In the genomic region with DNA sequence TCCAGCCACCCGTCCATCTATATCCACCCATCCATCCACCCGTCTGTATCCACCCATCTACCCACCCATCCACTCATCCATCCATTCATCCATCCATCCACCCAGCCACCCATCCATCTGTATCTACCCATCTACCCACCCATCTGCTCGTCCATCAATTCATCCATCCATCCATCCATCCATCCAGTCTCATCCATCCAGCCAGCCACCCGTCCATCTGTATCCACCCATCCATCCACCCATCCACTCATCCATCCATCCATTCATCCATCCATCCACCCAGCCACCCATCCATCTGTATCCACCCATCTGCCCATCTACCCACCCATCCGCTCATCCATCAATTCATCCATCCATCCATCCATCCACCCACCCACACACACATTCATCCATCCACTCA, we compare ENCODE assay signal across 18 cellular contexts.
DNase-seq lines count a peak whose midpoint lies in the region; ATAC-seq and TF ChIP-seq lines count a peak whose summit lies in the region.
"Had no signal": no experiment of that assay in that cellular context is flagged by ENCODE, and none has a peak within 500 bp of the region (broad histone marks: within the 10 kb centered on the region; RNA-seq: fewer than 3 reads in every experiment).

No MANE protein-coding gene starts in this region.

- H2AFZ ChIP-seq in IMR-90 (replicated peaks; ENCODE audit: low read length, poor library complexity) = no peak overlapping the region

- no peaks in the 10 kb centered on the region for H3K9me3 Mint-ChIP-seq in glutamatergic neuron (ENCODE audit: unreplicated experiment)
- H3K9me3 Mint-ChIP-seq: CD4-positive, alpha-beta T cell; CD8-positive, alpha-beta T cell had no signal

- H3K4me3 ChIP-seq in HEK293 (ENCODE audit: low read depth, low read length) = no peak overlapping the region
- H3K4me3 ChIP-seq in IMR-90 (ENCODE audit: insufficient read depth, low read depth, low read length) = no peak overlapping the region
- no peak overlapping the region for H3K4me3 ChIP-seq in MG63
- H3K4me3 ChIP-seq: A549; BLaER1 treated with 17β-estradiol and CSF1 and Interleukin-3, amounts not matched to agents 10 nM and 100 nM had no signal

- no peak overlapping the region for H4K5ac ChIP-seq in IMR-90 (ENCODE audit: low read depth, low read length)

- no peak overlapping the region for H3K4me2 ChIP-seq in IMR-90 (ENCODE audit: low read depth, low read length)
- H3K4me2 ChIP-seq: A549; BLaER1 treated with 17β-estradiol and CSF1 and Interleukin-3, amounts not matched to agents 10 nM and 100 nM had no signal

- H3K4me1 ChIP-seq in HEK293 (ENCODE audit: control insufficient read depth, insufficient read depth, low read length) = no peaks in the 10 kb centered on the region
- no peaks in the 10 kb centered on the region for H3K4me1 ChIP-seq in IMR-90 (ENCODE audit: control insufficient read depth, insufficient read depth, low read length)
- H3K4me1 ChIP-seq: A549, Caco-2 had no signal

- peaks cover 6% of the 10 kb centered on the region for H3K36me3 Mint-ChIP-seq in glutamatergic neuron (ENCODE audit: unreplicated experiment)
- H3K36me3 Mint-ChIP-seq: CD8-positive, alpha-beta T cell had no signal

- intact Hi-C loops in IMR-90 (cut with micrococcal nuclease) = no loop called here

- H3K9me1 ChIP-seq in IMR-90 (ENCODE audit: insufficient read depth, low read length) = no peaks in the 10 kb centered on the region

- TF ChIP-seq CTCF in HEK293 (tag by site-specific recombination; IDR thresholded peaks at IDR 0.05) (no peak), IMR-90 (conservative IDR thresholded peaks at IDR 0.05; ENCODE audit: low read depth, low read length) (no peak), glutamatergic neuron (IDR thresholded peaks at IDR 0.05; ENCODE audit: partially characterized antibody, unreplicated experiment) (no peak)

- no peak overlapping the region for H3K9ac ChIP-seq in IMR-90 (ENCODE audit: low read depth, low read length)
- H3K9ac ChIP-seq: BLaER1 treated with 17β-estradiol and CSF1 and Interleukin-3, amounts not matched to agents 10 nM and 100 nM had no signal

- H3K56ac ChIP-seq in IMR-90 (ENCODE audit: extremely low read depth, insufficient read depth, low read length) = no peak overlapping the region

- no peak overlapping the region for H3K27ac Mint-ChIP-seq in glutamatergic neuron (ENCODE audit: unreplicated experiment)
- H3K27ac Mint-ChIP-seq: B cell; CD4-positive, alpha-beta T cell; CD8-positive, alpha-beta T cell had no signal

- no peak for ATAC-seq in IMR-90 (ENCODE audit: low read depth)
- ATAC-seq: A549; CD8-positive, alpha-beta T cell had no signal

- H3K27ac ChIP-seq in HEK293 (ENCODE audit: extremely low read depth, low read depth, low read length) (no peak overlapping the region), IMR-90 (ENCODE audit: insufficient read depth, low read length) (no peak overlapping the region)
- H3K27ac ChIP-seq: 22Rv1; A549; BLaER1 treated with 17β-estradiol and CSF1 and Interleukin-3, amounts not matched to agents 10 nM and 100 nM; C4-2B had no signal

- peaks cover 23% of the 10 kb centered on the region for H3K27me3 ChIP-seq in IMR-90 (ENCODE audit: control insufficient read depth, insufficient read depth, low read length)
- no peaks in the 10 kb centered on the region for H3K27me3 ChIP-seq in MG63
- H3K27me3 ChIP-seq: BLaER1 treated with 17β-estradiol and CSF1 and Interleukin-3, amounts not matched to agents 10 nM and 100 nM had no signal

- no peak overlapping the region for H3K4ac ChIP-seq in IMR-90 (ENCODE audit: low read depth, low read length)

- no peak overlapping the region for H2AK9ac ChIP-seq in IMR-90 (replicated peaks; ENCODE audit: low read depth, low read length, poor library complexity)

- no peak overlapping the region for H3K18ac ChIP-seq in IMR-90 (ENCODE audit: low read depth, low read length)

- H4K91ac ChIP-seq in IMR-90 (ENCODE audit: insufficient read depth, low read depth, low read length) = no peak overlapping the region

- no peak overlapping the region for H3K14ac ChIP-seq in IMR-90 (replicated peaks; ENCODE audit: low read depth, low read length)

- TF ChIP-seq RAD21 in IMR-90 (IDR thresholded peaks at IDR 0.05; ENCODE audit: low read length) = no peak

- dilution Hi-C loops in IMR-90 (cut with HindIII; ENCODE audit: low sequenced_read_pairs, unreplicated experiment) = no loop called here

- no peak for TF ChIP-seq POLR2A in IMR-90 (IDR thresholded peaks at IDR 0.05; ENCODE audit: low read depth, low read length)

- H3K79me1 ChIP-seq in IMR-90 (ENCODE audit: low read depth in 1 of 2, low read length in 2 of 2) = no peaks in the 10 kb centered on the region

- WGBS in IMR-90 (ENCODE audit: extremely low coverage in 2 of 2, insufficient read length in 1 of 2), 2 experiments = 63 to 100% methylated on average over 1 to 5 of the region's 5 CpGs

- POLR2A ChIA-PET in HEK293 (lab: Yijun Ruan, JAX) (no interaction called here), IMR-90 (lab: Charles Lee; ENCODE audit: unreplicated experiment) (no interaction called here)

- DNase-seq in IMR-90 = no peak
- DNase-seq in glutamatergic neuron = no peak
- no peak for DNase-seq in GM19238 (ENCODE audit: insufficient read length, low spot score)
- DNase-seq in MV-4-11 (lab: John Stamatoyannopoulos, UW) = no peak
- DNase-seq in MG63 = no peak
- DNase-seq: AML-193; Caco-2; Calu3; CD4-positive, alpha-beta T cell; CD8-positive, alpha-beta T cell; DMS79 treated with DMSO at 0.1 percent for 48 hours; GF-D8 had no signal

- no peak overlapping the region for H2BK120ac ChIP-seq in IMR-90 (ENCODE audit: low read depth, low read length)

- peak overlapping the region; percentile 23 for H3K4me3 Mint-ChIP-seq in glutamatergic neuron (ENCODE audit: unreplicated experiment)
- H3K4me3 Mint-ChIP-seq: B cell; CD4-positive, alpha-beta T cell; CD8-positive, alpha-beta T cell had no signal

- no TSS peak for BruUV-seq in IMR-90 (replicated peaks; lab: Mats Ljungman, UMichigan)

- no peak overlapping the region for H3K23ac ChIP-seq in IMR-90 (ENCODE audit: low read depth, low read length)

- H2BK15ac ChIP-seq in IMR-90 (ENCODE audit: low read depth, low read length) = no peak overlapping the region

- no peak overlapping the region for H2BK20ac ChIP-seq in IMR-90 (ENCODE audit: low read depth, low read length)

- H4K20me1 ChIP-seq in IMR-90 (ENCODE audit: insufficient read depth, low read length) = no peaks in the 10 kb centered on the region; the same call in 1 of the 2 replicates

- no peak overlapping the region for H2AK5ac ChIP-seq in IMR-90 (ENCODE audit: low read depth, low read length)

- in situ Hi-C loops in IMR-90 (cut with MboI; ENCODE audit: low sequenced_read_pairs) = no loop called here

- H2BK5ac ChIP-seq in IMR-90 (ENCODE audit: low read depth, low read length, poor library complexity, severe bottlenecking) = peak overlapping the region; percentile 26

- peaks cover 3% of the 10 kb centered on the region for H3K27me3 Mint-ChIP-seq in glutamatergic neuron (ENCODE audit: unreplicated experiment)
- H3K27me3 Mint-ChIP-seq: B cell had no signal

- H3K4me1 Mint-ChIP-seq in glutamatergic neuron (ENCODE audit: low read depth, unreplicated experiment) = peaks cover 5% of the 10 kb centered on the region
- H3K4me1 Mint-ChIP-seq: B cell had no signal

- CTCF ChIA-PET in HEK293 (lab: Yijun Ruan, JAX) (no interaction called here), IMR-90 (lab: Yijun Ruan, JAX) (no interaction called here)

- H3K9me3 ChIP-seq in HEK293 (ENCODE audit: control insufficient read depth, insufficient read depth, low read depth, low read length) (no peaks in the 10 kb centered on the region), IMR-90 (ENCODE audit: control insufficient read depth, insufficient read depth, low read length) (no peaks in the 10 kb centered on the region), MG63 (no peaks in the 10 kb centered on the region)
- H3K9me3 ChIP-seq: A549; BLaER1 treated with 17β-estradiol and CSF1 and Interleukin-3, amounts not matched to agents 10 nM and 100 nM; Caco-2 had no signal

- H4K8ac ChIP-seq in IMR-90 (ENCODE audit: low read depth in 2 of 2, low read length in 2 of 2) = no peak overlapping the region

- H3K36me3 ChIP-seq in HEK293 (ENCODE audit: control insufficient read depth in 2 of 2, insufficient read depth in 1 of 2, low read length in 2 of 2) (no peaks in the 10 kb centered on the region), IMR-90 (ENCODE audit: control insufficient read depth, insufficient read depth, low read length) (no peaks in the 10 kb centered on the region), MG63 (no peaks in the 10 kb centered on the region)
- H3K36me3 ChIP-seq: BLaER1 treated with 17β-estradiol and CSF1 and Interleukin-3, amounts not matched to agents 10 nM and 100 nM had no signal

TF ChIP-seq in HEK293, 187 proteins besides CTCF, POLR2A, EP300 and RAD21:
- peak; percentile 80 for TF ChIP-seq ZBTB17 (tag by site-specific recombination; IDR thresholded peaks at IDR 0.05)
- TF ChIP-seq EGR2 (tag by site-specific recombination; IDR thresholded peaks at IDR 0.05; ENCODE audit: low read depth) = peak; percentile 83
- peak; percentile 90 for TF ChIP-seq ZNF366 (tag by site-specific recombination; conservative IDR thresholded peaks at IDR 0.05)
- no peak for TF ChIP-seq ZNF560 (tag by site-specific recombination; IDR thresholded peaks at IDR 0.05; ENCODE audit: borderline replicate concordance)

TF ChIP-seq in IMR-90, 13 proteins besides CTCF, POLR2A, EP300 and RAD21 (continues in another document):
- TF ChIP-seq, protein P1, sequence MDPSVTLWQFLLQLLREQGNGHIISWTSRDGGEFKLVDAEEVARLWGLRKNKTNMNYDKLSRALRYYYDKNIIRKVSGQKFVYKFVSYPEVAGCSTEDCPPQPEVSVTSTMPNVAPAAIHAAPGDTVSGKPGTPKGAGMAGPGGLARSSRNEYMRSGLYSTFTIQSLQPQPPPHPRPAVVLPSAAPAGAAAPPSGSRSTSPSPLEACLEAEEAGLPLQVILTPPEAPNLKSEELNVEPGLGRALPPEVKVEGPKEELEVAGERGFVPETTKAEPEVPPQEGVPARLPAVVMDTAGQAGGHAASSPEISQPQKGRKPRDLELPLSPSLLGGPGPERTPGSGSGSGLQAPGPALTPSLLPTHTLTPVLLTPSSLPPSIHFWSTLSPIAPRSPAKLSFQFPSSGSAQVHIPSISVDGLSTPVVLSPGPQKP (IDR thresholded peaks at IDR 0.05; ENCODE audit: borderline replicate concordance, low read depth, low read length) = no peak
- TF ChIP-seq NFE2L2 (IDR thresholded peaks at IDR 0.05; ENCODE audit: low read depth, low read length) (no peak), MXI1 (IDR thresholded peaks at IDR 0.05; ENCODE audit: borderline replicate concordance, low read depth, low read length) (no peak), BHLHE40 (IDR thresholded peaks at IDR 0.05; ENCODE audit: low read depth, low read length) (no peak), RFX5 (IDR thresholded peaks at IDR 0.05; ENCODE audit: low read depth, low read length) (no peak), CHD1 (IDR thresholded peaks at IDR 0.05; ENCODE audit: low read depth, low read length) (no peak), RCOR1 (IDR thresholded peaks at IDR 0.05; ENCODE audit: insufficient replicate concordance, low read length) (no peak), FOS (IDR thresholded peaks at IDR 0.05; ENCODE audit: low read depth, low read length) (no peak), MAZ (IDR thresholded peaks at IDR 0.05; ENCODE audit: borderline replicate concordance, low read depth, low read length) (no peak), CEBPB (IDR thresholded peaks at IDR 0.05; ENCODE audit: low read depth, low read length) (no peak)
